Comparison of ENCODE assay signal across 8 cellular contexts in genomic region chr7:39951156-39951942, GRCh38. TPM values are rescaled to one million over a fixed set of nuclear protein-coding genes. Genes with fewer than 3 reads are reported as not detected.
DNase-seq lines count a peak whose midpoint lies in the region; ATAC-seq and TF ChIP-seq lines count a peak whose summit lies in the region.

No MANE protein-coding gene starts in this region.

- no peaks in the 10 kb centered on the region for H3K9me3 ChIP-seq in BE2C

- H3K36me3 ChIP-seq in BE2C, result no peaks in the 10 kb centered on the region; the same call in 1 of the 2 replicates

- ATAC-seq in GM19025 (IDR thresholded peaks at IDR 0.05; ENCODE audit: low read depth, unreplicated experiment) (peak; percentile 14), HG03378 (IDR thresholded peaks at IDR 0.05; ENCODE audit: unreplicated experiment) (peak; percentile 18)

- H3K36me3 Mint-ChIP-seq in nephron (ENCODE audit: low read depth), result peaks cover 9% of the 10 kb centered on the region
- H3K36me3 Mint-ChIP-seq in stimulated activated naive CD8-positive, alpha-beta T cell treated with anti-CD3 and anti-CD28 coated beads, Interleukin-15, Interleukin-2, amounts not matched to agents 100 ng/mL and 50 ng/mL, for 24 hours (ENCODE audit: low read depth), result peaks cover 21% of the 10 kb centered on the region

- TF ChIP-seq CTCF in BE2C (IDR thresholded peaks at IDR 0.05; ENCODE audit: low read depth, low read length) (peak; percentile 57), nephron (IDR thresholded peaks at IDR 0.05; ENCODE audit: unreplicated experiment in 3 of 3) (peak; percentile 35 to 53 (median 41))

- no peaks in the 10 kb centered on the region for H3K9me3 Mint-ChIP-seq in nephron
- H3K9me3 Mint-ChIP-seq in stimulated activated naive CD8-positive, alpha-beta T cell treated with anti-CD3 and anti-CD28 coated beads, Interleukin-15, Interleukin-2, amounts not matched to agents 100 ng/mL and 50 ng/mL, for 24 hours, result no peaks in the 10 kb centered on the region

- peaks cover 36% of the 10 kb centered on the region for H3K4me1 Mint-ChIP-seq in nephron
- peaks cover 59% of the 10 kb centered on the region for H3K4me1 Mint-ChIP-seq in stimulated activated naive CD8-positive, alpha-beta T cell treated with anti-CD3 and anti-CD28 coated beads, Interleukin-15, Interleukin-2, amounts not matched to agents 100 ng/mL and 50 ng/mL, for 24 hours (ENCODE audit: low read depth)

- peak overlapping the region; percentile 69 for H3K4me3 ChIP-seq in BE2C (ENCODE audit: low read depth, low read length)

- DNase-seq in BE2C (peak; percentile 85), fibroblast of peridontal ligament (ENCODE audit: extremely low read depth) (peak; percentile 25)
- peak; percentile 34 to 53 for DNase-seq in activated T-helper 1 cell treated with anti-CD3 and anti-CD28 coated beads, Interleukin-2, amount 50 U/mL, for 16 hours (ENCODE audit: low read depth in 1 of 2, low spot score in 1 of 2)

- peaks cover 3% of the 10 kb centered on the region for H3K27me3 Mint-ChIP-seq in nephron (ENCODE audit: low read depth)
- H3K27me3 Mint-ChIP-seq in stimulated activated naive CD8-positive, alpha-beta T cell treated with anti-CD3 and anti-CD28 coated beads, Interleukin-15, Interleukin-2, amounts not matched to agents 100 ng/mL and 50 ng/mL, for 24 hours, result no peaks in the 10 kb centered on the region

- peak overlapping the region; percentile 84 to 92 (median 91) for H3K27ac Mint-ChIP-seq in nephron
- peak overlapping the region; percentile 95 for H3K27ac Mint-ChIP-seq in stimulated activated naive CD8-positive, alpha-beta T cell treated with anti-CD3 and anti-CD28 coated beads, Interleukin-15, Interleukin-2, amounts not matched to agents 100 ng/mL and 50 ng/mL, for 24 hours

- no peaks in the 10 kb centered on the region for H3K27me3 ChIP-seq in BE2C

- peak overlapping the region; percentile 97 to 100 (median 97) for H3K4me3 Mint-ChIP-seq in nephron
- H3K4me3 Mint-ChIP-seq in stimulated activated naive CD8-positive, alpha-beta T cell treated with anti-CD3 and anti-CD28 coated beads, Interleukin-15, Interleukin-2, amounts not matched to agents 100 ng/mL and 50 ng/mL, for 24 hours, result peak overlapping the region; percentile 99

- no peaks in the 10 kb centered on the region for H3K4me1 ChIP-seq in BE2C

TF ChIP-seq in PFSK-1, 5 proteins besides CTCF, POLR2A, EP300 and RAD21:
- TF ChIP-seq SIN3A (IDR thresholded peaks at IDR 0.05; ENCODE audit: borderline replicate concordance, insufficient read depth, low read length) (0 out of 2 replicates have a peak, but pooled peaks have one; percentile 10), TAF1 (IDR thresholded peaks at IDR 0.05; ENCODE audit: borderline replicate concordance, insufficient read depth, low read length) (no peak)

RNA-seq across cellular contexts. Expression of gene CDK13, which starts 1.3 kb away (rescaled TPM):
- 18.6 TPM for polyA plus RNA-seq in BE2C (2012; ENCODE audit: insufficient read depth, insufficient read length, low read depth)
- 20.0 TPM for polyA plus RNA-seq in PFSK-1 (2012; ENCODE audit: insufficient read length, low read depth)

Comparison
In these comparisons a context has a peak if more than half of its experiments do, and no peak if none do; other contexts are left out.
1. Peak in every context shown above with its lines: DNase-seq, ATAC-seq and H3K4me3 ChIP-seq.
2. DNase-seq: peak in every context shown above with its lines; median percentile 85 in BE2C; 44 in activated T-helper 1 cell treated with anti-CD3 and anti-CD28 coated beads, Interleukin-2, amount 50 U/mL, for 16 hours; 25 in fibroblast of peridontal ligament.